1 cellular context compared by ENCODE assay signal in genomic region chr1:150564051-150564991, GRCh38.
TF ChIP-seq lines count a peak whose summit lies in the region.

No MANE protein-coding gene starts in this region.

TF ChIP-seq in K562, 482 proteins besides CTCF, POLR2A, EP300 and RAD21:
- TF ChIP-seq ELF1 (tag; IDR thresholded peaks at IDR 0.05): 0 out of 2 replicates have a peak, but pooled peaks have one; percentile 26
- TF ChIP-seq CTBP1 (IDR thresholded peaks at IDR 0.05; ENCODE audit: borderline replicate concordance): 0 out of 2 replicates have a peak, but pooled peaks have one; percentile 24
- 0 out of 2 replicates have a peak, but pooled peaks have one; percentile 13 for TF ChIP-seq NFIC (IDR thresholded peaks at IDR 0.05)
- TF ChIP-seq POLR2G (IDR thresholded peaks at IDR 0.05; ENCODE audit: low read depth, low read length): peak; percentile 39
- peak; percentile 62 for TF ChIP-seq CEBPG (CRISPR knock-in tag; IDR thresholded peaks at IDR 0.05)
- TF ChIP-seq CEBPG (tag; conservative IDR thresholded peaks at IDR 0.05 in 1 of 2, IDR thresholded peaks at IDR 0.05 in 1 of 2): peak in 1 of 2 experiments; percentile 72; a peak in 2 of 4 replicates
- no peak for TF ChIP-seq NCOA6 (IDR thresholded peaks at IDR 0.05)
- TF ChIP-seq SUPT5H (IDR thresholded peaks at IDR 0.05): peak; percentile 20; the same call in 1 of the 2 replicates
- 0 out of 4 replicates have a peak, but pooled peaks of 1 of the 2 experiments have one; percentile 15 for TF ChIP-seq RCOR1 (IDR thresholded peaks at IDR 0.05; ENCODE audit: borderline replicate concordance in 1 of 2, low read depth in 2 of 2, low read length in 2 of 2)
- TF ChIP-seq ZNF175 (CRISPR knock-in tag; IDR thresholded peaks at IDR 0.05; ENCODE audit: low read depth): 0 out of 2 replicates have a peak, but pooled peaks have one; percentile 33
- TF ChIP-seq, protein P1, sequence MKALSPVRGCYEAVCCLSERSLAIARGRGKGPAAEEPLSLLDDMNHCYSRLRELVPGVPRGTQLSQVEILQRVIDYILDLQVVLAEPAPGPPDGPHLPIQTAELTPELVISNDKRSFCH (CRISPR knock-in tag; IDR thresholded peaks at IDR 0.05): no peak
- TF ChIP-seq, protein P1 (tag; IDR thresholded peaks at IDR 0.05): no peak
- TF ChIP-seq, protein P2, sequence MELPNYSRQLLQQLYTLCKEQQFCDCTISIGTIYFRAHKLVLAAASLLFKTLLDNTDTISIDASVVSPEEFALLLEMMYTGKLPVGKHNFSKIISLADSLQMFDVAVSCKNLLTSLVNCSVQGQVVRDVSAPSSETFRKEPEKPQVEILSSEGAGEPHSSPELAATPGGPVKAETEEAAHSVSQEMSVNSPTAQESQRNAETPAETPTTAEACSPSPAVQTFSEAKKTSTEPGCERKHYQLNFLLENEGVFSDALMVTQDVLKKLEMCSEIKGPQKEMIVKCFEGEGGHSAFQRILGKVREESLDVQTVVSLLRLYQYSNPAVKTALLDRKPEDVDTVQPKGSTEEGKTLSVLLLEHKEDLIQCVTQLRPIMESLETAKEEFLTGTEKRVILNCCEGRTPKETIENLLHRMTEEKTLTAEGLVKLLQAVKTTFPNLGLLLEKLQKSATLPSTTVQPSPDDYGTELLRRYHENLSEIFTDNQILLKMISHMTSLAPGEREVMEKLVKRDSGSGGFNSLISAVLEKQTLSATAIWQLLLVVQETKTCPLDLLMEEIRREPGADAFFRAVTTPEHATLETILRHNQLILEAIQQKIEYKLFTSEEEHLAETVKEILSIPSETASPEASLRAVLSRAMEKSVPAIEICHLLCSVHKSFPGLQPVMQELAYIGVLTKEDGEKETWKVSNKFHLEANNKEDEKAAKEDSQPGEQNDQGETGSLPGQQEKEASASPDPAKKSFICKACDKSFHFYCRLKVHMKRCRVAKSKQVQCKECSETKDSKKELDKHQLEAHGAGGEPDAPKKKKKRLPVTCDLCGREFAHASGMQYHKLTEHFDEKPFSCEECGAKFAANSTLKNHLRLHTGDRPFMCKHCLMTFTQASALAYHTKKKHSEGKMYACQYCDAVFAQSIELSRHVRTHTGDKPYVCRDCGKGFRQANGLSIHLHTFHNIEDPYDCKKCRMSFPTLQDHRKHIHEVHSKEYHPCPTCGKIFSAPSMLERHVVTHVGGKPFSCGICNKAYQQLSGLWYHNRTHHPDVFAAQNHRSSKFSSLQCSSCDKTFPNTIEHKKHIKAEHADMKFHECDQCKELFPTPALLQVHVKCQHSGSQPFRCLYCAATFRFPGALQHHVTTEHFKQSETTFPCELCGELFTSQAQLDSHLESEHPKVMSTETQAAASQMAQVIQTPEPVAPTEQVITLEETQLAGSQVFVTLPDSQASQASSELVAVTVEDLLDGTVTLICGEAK (IDR thresholded peaks at IDR 0.05): no peak
- TF ChIP-seq, protein P2 (CRISPR knock-in tag; IDR thresholded peaks at IDR 0.05): peak; percentile 71
- no peak for TF ChIP-seq ZKSCAN1 (IDR thresholded peaks at IDR 0.05; ENCODE audit: low read depth, low read length)
- peak; percentile 79 for TF ChIP-seq ZNF121 (CRISPR knock-in tag; conservative IDR thresholded peaks at IDR 0.05)
- peak; percentile 35; the same call in 1 of the 2 replicates for TF ChIP-seq EGR1 (conservative IDR thresholded peaks at IDR 0.05)
- TF ChIP-seq MXI1 (IDR thresholded peaks at IDR 0.05; ENCODE audit: low read depth, low read length): no peak
- no peak for TF ChIP-seq TFAM (CRISPR knock-in tag; conservative IDR thresholded peaks at IDR 0.05)
- peak; percentile 45; the same call in 1 of the 2 replicates for TF ChIP-seq ZNF384 (IDR thresholded peaks at IDR 0.05; ENCODE audit: low read depth, low read length)
- TF ChIP-seq, protein P3, sequence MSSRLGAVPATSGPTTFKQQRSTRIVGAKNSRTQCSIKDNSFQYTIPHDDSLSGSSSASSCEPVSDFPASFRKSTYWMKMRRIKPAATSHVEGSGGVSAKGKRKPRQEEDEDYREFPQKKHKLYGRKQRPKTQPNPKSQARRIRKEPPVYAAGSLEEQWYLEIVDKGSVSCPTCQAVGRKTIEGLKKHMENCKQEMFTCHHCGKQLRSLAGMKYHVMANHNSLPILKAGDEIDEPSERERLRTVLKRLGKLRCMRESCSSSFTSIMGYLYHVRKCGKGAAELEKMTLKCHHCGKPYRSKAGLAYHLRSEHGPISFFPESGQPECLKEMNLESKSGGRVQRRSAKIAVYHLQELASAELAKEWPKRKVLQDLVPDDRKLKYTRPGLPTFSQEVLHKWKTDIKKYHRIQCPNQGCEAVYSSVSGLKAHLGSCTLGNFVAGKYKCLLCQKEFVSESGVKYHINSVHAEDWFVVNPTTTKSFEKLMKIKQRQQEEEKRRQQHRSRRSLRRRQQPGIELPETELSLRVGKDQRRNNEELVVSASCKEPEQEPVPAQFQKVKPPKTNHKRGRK (tag; IDR thresholded peaks at IDR 0.05): no peak
- 0 out of 2 replicates have a peak, but pooled peaks have one; percentile 38 for TF ChIP-seq RBFOX2 (IDR thresholded peaks at IDR 0.05; ENCODE audit: low read depth, low read length)
